Comparison of ENCODE assay signal across 12 cellular contexts in genomic region chr18:55546873-55547704, GRCh38. TPM values are rescaled to one million over a fixed set of nuclear protein-coding genes. Genes with fewer than 3 reads are reported as not detected.
DNase-seq lines count a peak whose midpoint lies in the region; ATAC-seq and TF ChIP-seq lines count a peak whose summit lies in the region.
"Had no signal": no experiment of that assay in that cellular context is flagged by ENCODE, and none has a peak within 500 bp of the region (broad histone marks: within the 10 kb centered on the region; RNA-seq: fewer than 3 reads in every experiment).

No MANE protein-coding gene starts in this region.

- H3K18ac ChIP-seq in H9 (ENCODE audit: insufficient read length, low read depth, low read length) = no peak overlapping the region

- no peaks in the 10 kb centered on the region for H3K27me3 ChIP-seq in H9 (ENCODE audit: insufficient read depth, low read length)
- no peaks in the 10 kb centered on the region for H3K27me3 ChIP-seq in WERI-Rb-1 (ENCODE audit: insufficient read depth, low read depth, severe bottlenecking)
- no peaks in the 10 kb centered on the region for H3K27me3 ChIP-seq in heart right ventricle
- no peaks in the 10 kb centered on the region for H3K27me3 ChIP-seq in HAP-1 (ENCODE audit: low read depth)
- H3K27me3 ChIP-seq: tibial nerve had no signal

- no peaks in the 10 kb centered on the region for H3K9me3 Mint-ChIP-seq in H9
- H3K9me3 Mint-ChIP-seq: memory B cell had no signal

- H2BK5ac ChIP-seq in H9 (ENCODE audit: insufficient read length, low read length) = no peak overlapping the region

- peak overlapping the region; percentile 9 to 87 (median 57); a peak in 5 of 7 replicates for H3K27ac Mint-ChIP-seq in H9
- H3K27ac Mint-ChIP-seq: memory B cell had no signal

- H3K9me3 ChIP-seq in H9 (ENCODE audit: control insufficient read depth, low read depth, low read length) = no peaks in the 10 kb centered on the region
- H3K9me3 ChIP-seq in WERI-Rb-1 (ENCODE audit: severe bottlenecking) = no peaks in the 10 kb centered on the region
- no peaks in the 10 kb centered on the region for H3K9me3 ChIP-seq in heart right ventricle
- no peaks in the 10 kb centered on the region for H3K9me3 ChIP-seq in HAP-1
- H3K9me3 ChIP-seq: tibial nerve had no signal

- H4K8ac ChIP-seq in H9 (replicated peaks; ENCODE audit: insufficient read length, low read depth, low read length) = no peak overlapping the region

- no peak overlapping the region for H2AFZ ChIP-seq in H9 (ENCODE audit: low read length)

- no peak overlapping the region for H3K4me3 ChIP-seq in WERI-Rb-1 (ENCODE audit: low read depth, low read length)
- H3K4me3 ChIP-seq in heart right ventricle = peak overlapping the region in 1 of 10 donors; percentile 1
- H3K4me3 ChIP-seq in skeletal muscle cell (ENCODE audit: low read depth, low read length) = peak overlapping the region; percentile 27
- no peak overlapping the region for H3K4me3 ChIP-seq in HAP-1
- H3K4me3 ChIP-seq: tibial nerve had no signal

- intact Hi-C loops in heart right ventricle (cut with DNase I) = loop anchor here in 1 of 10 donors (2.0 kb wide), 1 partner anchor 30 kb away; no protein-coding TSS in a partner anchor

- H3K56ac ChIP-seq in H9 (ENCODE audit: insufficient read length, low read depth, low read length) = no peak overlapping the region

- H3K4me3 Mint-ChIP-seq in H9 = no peak overlapping the region
- H3K4me3 Mint-ChIP-seq: memory B cell had no signal

- no peak for DNase-seq in H9
- DNase-seq in WERI-Rb-1 = peak; percentile 20
- peak in 1 of 2 donors; percentile 26 for DNase-seq in heart right ventricle
- DNase-seq in skeletal muscle cell (ENCODE audit: low read depth) = peak; percentile 63
- no peak for DNase-seq in effector CD4-positive, alpha-beta T cell
- no peak for DNase-seq in HAP-1 (ENCODE audit: low spot score in 2 of 2)
- no peak for DNase-seq in activated CD4-positive, alpha-beta T cell treated with anti-CD3 and anti-CD28 coated beads, Interleukin-2, amount 50 U/mL, for 1 hour
- DNase-seq: activated naive CD4-positive, alpha-beta T cell; PC-3 had no signal

- H3K23ac ChIP-seq in H9 (ENCODE audit: insufficient read length, low read depth, low read length) = no peak overlapping the region

- no peak overlapping the region for H3K4me2 ChIP-seq in H9 (ENCODE audit: insufficient read depth, insufficient read length, low read length)

- no peak overlapping the region for H2BK20ac ChIP-seq in H9 (ENCODE audit: low read depth, low read length, poor library complexity, severe bottlenecking)

- H4K20me1 ChIP-seq in H9 (ENCODE audit: control insufficient read depth, insufficient read depth, insufficient read length) = no peaks in the 10 kb centered on the region

- H3K36me3 Mint-ChIP-seq in H9 (ENCODE audit: insufficient read depth in 1 of 3, low read depth in 3 of 3) = peaks cover 5 to 12% (median 6%) of the 10 kb centered on the region in 3 experiments; a peak in 5 of 7 replicates

- TF ChIP-seq CTCF in H9 (conservative IDR thresholded peaks at IDR 0.05) (no peak), WERI-Rb-1 (IDR thresholded peaks at IDR 0.05; ENCODE audit: low read depth, low read length) (no peak), heart right ventricle (IDR thresholded peaks at IDR 0.05) (no peak)

- ATAC-seq in heart right ventricle = peak in 6 of 8 donors; percentile 68 to 81 (median 76)
- no peak for ATAC-seq in HG03039 (IDR thresholded peaks at IDR 0.05; ENCODE audit: unreplicated experiment)
- ATAC-seq: PC-3 had no signal

- H3K79me2 ChIP-seq in H9 (ENCODE audit: insufficient read depth, low read length) = peaks cover 12% of the 10 kb centered on the region; the same call in 1 of the 2 replicates

- H3K4me1 ChIP-seq in H9 (ENCODE audit: insufficient read depth, low read length) = peaks cover 6% of the 10 kb centered on the region; the same call in 1 of the 2 replicates
- peaks cover 0 to 34% (median 21%) of the 10 kb centered on the region in 9 donors for H3K4me1 ChIP-seq in heart right ventricle
- H3K4me1 ChIP-seq in HAP-1 = peaks cover 22% of the 10 kb centered on the region

- no peaks in the 10 kb centered on the region for H3K27me3 Mint-ChIP-seq in H9 (ENCODE audit: low read depth)

- no peak overlapping the region for H2BK15ac ChIP-seq in H9 (ENCODE audit: low read depth, low read length)

- no peaks in the 10 kb centered on the region for H3K79me1 ChIP-seq in H9 (ENCODE audit: insufficient read depth, low read depth, low read length, poor library complexity, severe bottlenecking)

- no peak overlapping the region for H3K4ac ChIP-seq in H9 (ENCODE audit: low read depth, low read length)

- H4K5ac ChIP-seq in H9 (ENCODE audit: insufficient read length, low read depth, low read length) = no peak overlapping the region

- H2BK120ac ChIP-seq in H9 (ENCODE audit: low read depth, low read length, poor library complexity, severe bottlenecking) = no peak overlapping the region

- no peak overlapping the region for H3K14ac ChIP-seq in H9 (ENCODE audit: insufficient read depth, low read length)

- no CpG with 5 or more reads among the region's 5 CpGs for WGBS in H9 (ENCODE audit: extremely low coverage, insufficient read length, low lambda C conversion rate)
- WGBS in heart right ventricle, 2 donors = 32 to 48% methylated on average over 5 of the region's 5 CpGs

- no peak overlapping the region for H3K27ac ChIP-seq in H9 (ENCODE audit: insufficient read length, low read depth, low read length)
- no peak overlapping the region for H3K27ac ChIP-seq in WERI-Rb-1
- peak overlapping the region in 6 of 10 donors; percentile 0 to 43 (median 34) for H3K27ac ChIP-seq in heart right ventricle

- H2BK12ac ChIP-seq in H9 (ENCODE audit: insufficient read length, low read depth, low read length) = no peak overlapping the region

- no peak overlapping the region for H3T11ph ChIP-seq in H9 (ENCODE audit: low read length)

- H3K23me2 ChIP-seq in H9 (ENCODE audit: insufficient read length, low read depth, low read length, poor library complexity, severe bottlenecking) = no peaks in the 10 kb centered on the region

- no peak overlapping the region for H4K91ac ChIP-seq in H9 (ENCODE audit: insufficient read length, low read depth, low read length)

- H3K4me1 Mint-ChIP-seq in H9 = peaks cover 58 to 71% of the 10 kb centered on the region in 2 experiments

- H2AK5ac ChIP-seq in H9 (ENCODE audit: insufficient read length, low read length) = no peak overlapping the region

- no peaks in the 10 kb centered on the region for H3K36me3 ChIP-seq in WERI-Rb-1
- H3K36me3 ChIP-seq in heart right ventricle = no peaks in the 10 kb centered on the region
- H3K36me3 ChIP-seq in HAP-1 (replicated peaks) = no peaks in the 10 kb centered on the region
- H3K36me3 ChIP-seq: tibial nerve had no signal

- H3K9ac ChIP-seq in H9 (ENCODE audit: extremely low read depth, insufficient read length, low read length) = no peak overlapping the region

- in situ Hi-C loops in HAP-1 (cut with MboI; ENCODE audit: low sequenced_read_pairs) = no loop called here

RNA-seq across cellular contexts. Expression of gene TCF4, which starts 40.9 kb away (rescaled TPM):
- total RNA-seq in H9 (2021) = 85.8 and 99.4 TPM in 2 replicates
- total RNA-seq in heart right ventricle = 10 to 100 TPM; 50.0 to 90.1 (median 70.5) TPM
- 10 to 100 TPM; 12.6 to 22.1 TPM for polyA plus RNA-seq in heart right ventricle

Comparison
In these comparisons a context has a peak if more than half of its experiments do, and no peak if none do; other contexts are left out.
1. DNase-seq: peak in WERI-Rb-1 (single experiment) and skeletal muscle cell (single experiment); none in H9 (single experiment), effector CD4-positive, alpha-beta T cell (single experiment), HAP-1 (0 of 2) and activated CD4-positive, alpha-beta T cell treated with anti-CD3 and anti-CD28 coated beads, Interleukin-2, amount 50 U/mL, for 1 hour (single experiment).
2. H3K27ac ChIP-seq: peak in heart right ventricle (6 of 10); none in H9 (single experiment) and WERI-Rb-1 (single experiment).